ENCODE assay signal across 12 cellular contexts in the genomic region with DNA sequence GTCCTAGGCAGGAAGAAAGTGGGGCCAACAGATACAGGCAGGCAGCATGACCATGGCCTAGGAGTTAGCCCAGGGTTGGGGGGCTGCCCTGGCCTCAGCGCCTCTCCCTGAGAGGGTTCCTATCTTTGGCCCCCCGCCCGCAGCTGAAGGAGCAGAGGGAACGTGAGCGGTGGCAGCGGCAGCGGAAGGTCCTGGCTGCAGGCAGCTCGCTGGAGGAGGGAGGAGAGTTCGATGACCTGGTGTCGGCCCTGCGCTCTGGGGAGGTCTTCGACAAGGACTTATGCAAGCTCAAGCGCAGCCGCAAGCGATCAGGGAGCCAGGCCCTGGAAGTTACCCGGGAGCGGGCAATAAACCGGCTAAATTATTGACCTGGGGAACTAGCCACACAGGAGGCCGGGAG.
"Had no signal": no experiment of that assay in that cellular context is flagged by ENCODE, and none has a peak within 500 bp of the region (broad histone marks: within the 10 kb centered on the region; RNA-seq: fewer than 3 reads in every experiment).

No MANE protein-coding gene starts in this region.

- H3K27ac Mint-ChIP-seq: effector memory CD8-positive, alpha-beta T cell; naive B cell; stimulated activated naive CD8-positive, alpha-beta T cell treated with anti-CD3 and anti-CD28 coated beads, Interleukin-15, Interleukin-2, amounts not matched to agents 100 ng/mL and 50 ng/mL, for 24 hours had no signal

- H3K9me3 ChIP-seq: thoracic aorta, vagina had no signal

- H3K4me3 Mint-ChIP-seq: activated T-cell treated with anti-CD3 and anti-CD28 coated beads, Interleukin-2, amount 50 U/mL, for 4 hours; effector memory CD8-positive, alpha-beta T cell; stimulated activated naive CD8-positive, alpha-beta T cell treated with anti-CD3 and anti-CD28 coated beads, Interleukin-15, Interleukin-2, amounts not matched to agents 100 ng/mL and 50 ng/mL, for 24 hours had no signal

- ATAC-seq: activated CD4-positive, CD25-positive, alpha-beta regulatory T cell treated with anti-CD3 and anti-CD28 coated beads, Interleukin-2, amount 50 U/mL, for 24 hours; activated T-cell treated with anti-CD3 and anti-CD28 coated beads, Interleukin-2, amount 50 U/mL, for 4 hours; effector memory CD8-positive, alpha-beta T cell had no signal

- H3K4me1 ChIP-seq: vagina had no signal

- H3K27me3 ChIP-seq: vagina had no signal

- H3K36me3 Mint-ChIP-seq: naive B cell had no signal

- H3K4me3 ChIP-seq: coronary artery, thoracic aorta, vagina had no signal

- H3K9me3 Mint-ChIP-seq: activated T-cell treated with anti-CD3 and anti-CD28 coated beads, Interleukin-2, amount 50 U/mL, for 4 hours; effector memory CD8-positive, alpha-beta T cell; stimulated activated naive CD8-positive, alpha-beta T cell treated with anti-CD3 and anti-CD28 coated beads, Interleukin-15, Interleukin-2, amounts not matched to agents 100 ng/mL and 50 ng/mL, for 24 hours had no signal

- DNase-seq: activated T-cell treated with anti-CD3 and anti-CD28 coated beads, Interleukin-2, amount 50 U/mL, for 4 hours; caudate nucleus; effector memory CD8-positive, alpha-beta T cell; midbrain; naive B cell; stimulated activated CD4-positive, alpha-beta T cell treated with anti-CD3 and anti-CD28 coated beads, Interleukin-4, amount 100 ng/mL, for 24 hours had no signal

- H3K27ac ChIP-seq: epithelial cell of prostate, vagina had no signal
